Comparison of ENCODE assay signal across 20 cellular contexts in genomic region chr9:98967680-98968079, GRCh38. TPM values are rescaled to one million over a fixed set of nuclear protein-coding genes. Genes with fewer than 3 reads are reported as not detected.
"Had no signal": no experiment of that assay in that cellular context is flagged by ENCODE, and none has a peak within 500 bp of the region (broad histone marks: within the 10 kb centered on the region; RNA-seq: fewer than 3 reads in every experiment).

No MANE protein-coding gene starts in this region.

- H3K27me3 ChIP-seq: Peyer's patch had no signal

- ATAC-seq: activated CD8-positive, alpha-beta T cell treated with anti-CD3 and anti-CD28 coated beads for 36 hours; activated T-cell treated with anti-CD3 and anti-CD28 coated beads, Interleukin-2, amount 50 U/mL, for 72 hours; T-helper 17 cell had no signal

- H3K9me3 ChIP-seq: breast epithelium, Peyer's patch had no signal

- H3K4me1 ChIP-seq: breast epithelium had no signal

- H3K36me3 ChIP-seq: breast epithelium, Peyer's patch had no signal

- DNase-seq: activated B cell treated with CpG ODN at 0.5 μM for 24 hours; activated CD4-positive, alpha-beta T cell treated with anti-CD3 and anti-CD28 coated beads for 4 hours; activated CD8-positive, alpha-beta memory T cell treated with anti-CD3 and anti-CD28 coated beads, Interleukin-2, amount 50 U/mL, for 4 hours; activated CD8-positive, alpha-beta T cell treated with anti-CD3 and anti-CD28 coated beads for 36 hours; activated T-cell treated with anti-CD3 and anti-CD28 coated beads, Interleukin-2, amount 50 U/mL, for 72 hours; aorta; Kasumi-1; KBM-7; NCI-H1048; NCI-H146; NCI-H187 treated with DMSO at 0.1 percent for 48 hours; NCI-H2081 treated with DMSO at 0.1 percent for 48 hours; NCI-H446; NCI-H524; Peyer's patch; SHP77 treated with DMSO at 0.1 percent for 48 hours; T-helper 17 cell; T-helper 9 cell had no signal

- H3K27ac ChIP-seq: breast epithelium, Peyer's patch had no signal

- H3K4me3 ChIP-seq: breast epithelium, Peyer's patch had no signal

RNA-seq across cellular contexts. Expression of gene COL15A1, which starts 24.0 kb away (rescaled TPM):
- total RNA-seq: activated T-helper 2 cell treated with anti-CD3 and anti-CD28 coated beads, Interferon-gamma antibody, Interleukin-2, Interleukin-4, amounts not matched to agents 10 μg/mL and 5 μg/mL and 100 μg/mL, durations not matched to agents 14 hours and 24 hours and 36 hours; T-helper 17 cell had no signal
